8 cellular contexts compared by ENCODE assay signal in genomic region chr15:45458746-45459403, GRCh38.
DNase-seq lines count a peak whose midpoint lies in the region; ATAC-seq and TF ChIP-seq lines count a peak whose summit lies in the region.

No MANE protein-coding gene starts in this region.

- no peaks in the 10 kb centered on the region for H4K20me1 ChIP-seq in KMS-11 (ENCODE audit: insufficient read depth)

- H3K36me3 ChIP-seq in KMS-11 (ENCODE audit: insufficient read depth), result no peaks in the 10 kb centered on the region
- no peaks in the 10 kb centered on the region for H3K36me3 ChIP-seq in SK-N-MC (ENCODE audit: insufficient read depth, low read length)
- no peaks in the 10 kb centered on the region for H3K36me3 ChIP-seq in heart right ventricle

- peaks cover 41% of the 10 kb centered on the region for H3K4me1 Mint-ChIP-seq in Calu3 (ENCODE audit: low read depth, unreplicated experiment)
- peaks cover 42% of the 10 kb centered on the region for H3K4me1 Mint-ChIP-seq in activated naive CD8-positive, alpha-beta T cell (ENCODE audit: low read depth)

- H3K27me3 ChIP-seq in KMS-11 (ENCODE audit: insufficient read depth, low read depth), result no peaks in the 10 kb centered on the region
- H3K27me3 ChIP-seq in heart right ventricle, result no peaks in the 10 kb centered on the region

- H3K4me2 ChIP-seq in KMS-11, result peak overlapping the region; percentile 99

- no peaks in the 10 kb centered on the region for H3K27me3 Mint-ChIP-seq in Calu3 (ENCODE audit: unreplicated experiment)
- H3K27me3 Mint-ChIP-seq in activated naive CD8-positive, alpha-beta T cell, result no peaks in the 10 kb centered on the region

- H3K4me1 ChIP-seq in KMS-11 (ENCODE audit: low read depth, poor library complexity, severe bottlenecking), result peaks cover 38% of the 10 kb centered on the region
- peaks cover 0 to 52% (median 0%) of the 10 kb centered on the region in 9 donors for H3K4me1 ChIP-seq in heart right ventricle

- H3K4me3 Mint-ChIP-seq in Calu3 (ENCODE audit: low read depth, unreplicated experiment), result peak overlapping the region; percentile 54
- peak overlapping the region; percentile 46 for H3K4me3 Mint-ChIP-seq in activated naive CD8-positive, alpha-beta T cell

- CTCF ChIA-PET in Calu3 (lab: Charles Lee), result interaction anchor here (0.7 to 1.6 kb wide), 4 partner anchors 28 to 296 kb away, joined by 3 read pairs; no protein-coding TSS in a partner anchor

- BruUV-seq in Calu3 (replicated peaks; lab: Mats Ljungman, UMichigan), result no TSS peak

- intact Hi-C loops in Calu3 (cut with micrococcal nuclease; ENCODE audit: unreplicated experiment) (loop anchor here (1.0 kb wide), 1 partner anchor 155 kb away; no protein-coding TSS in a partner anchor), heart right ventricle (cut with DNase I) (loop anchor here in 9 of 10 donors (1.0 to 10.0 kb wide), 12 partner anchors 29 to 297 kb away; partner anchors contain the start of gene SLC30A4 (in 1 of the 9))

- 4 to 5% methylated on average over 12 of the region's 12 CpGs for WGBS in heart right ventricle, 2 donors

- TF ChIP-seq CTCF in Calu3 (IDR thresholded peaks at IDR 0.05; ENCODE audit: unreplicated experiment) (peak; percentile 53), KMS-11 (conservative IDR thresholded peaks at IDR 0.05; ENCODE audit: low read depth, low read length) (peak; percentile 79), heart right ventricle (IDR thresholded peaks at IDR 0.05) (peak; percentile 84 to 95 (median 91))

- H3K79me2 ChIP-seq in KMS-11 (ENCODE audit: insufficient read depth, low read depth), result no peaks in the 10 kb centered on the region

- no peak overlapping the region for H3K4me3 ChIP-seq in KMS-11 (IDR thresholded peaks at IDR 0.05; ENCODE audit: insufficient read depth, low read depth, low read length)
- peak overlapping the region; percentile 86 for H3K4me3 ChIP-seq in SK-N-MC
- peak overlapping the region; percentile 12 to 72 (median 52) for H3K4me3 ChIP-seq in heart right ventricle

- H3K36me3 Mint-ChIP-seq in Calu3 (ENCODE audit: insufficient read depth, unreplicated experiment), result peaks cover 32% of the 10 kb centered on the region
- H3K36me3 Mint-ChIP-seq in activated naive CD8-positive, alpha-beta T cell, result no peaks in the 10 kb centered on the region

- H3K27ac Mint-ChIP-seq in Calu3 (ENCODE audit: unreplicated experiment), result no peak overlapping the region
- H3K27ac Mint-ChIP-seq in activated naive CD8-positive, alpha-beta T cell, result no peak overlapping the region

- H3K9me3 ChIP-seq in SK-N-MC (ENCODE audit: low read depth, low read length), result no peaks in the 10 kb centered on the region
- H3K9me3 ChIP-seq in heart right ventricle, result no peaks in the 10 kb centered on the region

- H3K9me3 Mint-ChIP-seq in Calu3 (ENCODE audit: low read depth, unreplicated experiment), result peaks cover 2% of the 10 kb centered on the region
- no peaks in the 10 kb centered on the region for H3K9me3 Mint-ChIP-seq in activated naive CD8-positive, alpha-beta T cell (ENCODE audit: low read depth)

- H3K9ac ChIP-seq in KMS-11 (no peak overlapping the region; the same call in 1 of the 2 replicates), SK-N-MC (ENCODE audit: insufficient read length) (peak overlapping the region; percentile 19)

- H3K27ac ChIP-seq in KMS-11 (no peak overlapping the region; the same call in 1 of the 2 replicates), SK-N-MC (no peak overlapping the region), heart right ventricle (peak overlapping the region in 1 of 10 donors; percentile 70)

- ATAC-seq in heart right ventricle, result peak in 5 of 8 donors; percentile 56 to 78 (median 63)
- ATAC-seq in HG02840 (IDR thresholded peaks at IDR 0.05; ENCODE audit: low FRiP score, unreplicated experiment), result no peak

- DNase-seq in Calu3 (peak; percentile 79), SK-N-MC (ENCODE audit: low read depth, low spot score) (no peak), heart right ventricle (peak; percentile 49 to 74), putamen (ENCODE audit: low spot score) (peak; percentile 82), ureter (ENCODE audit: low spot score) (peak; percentile 79)

- peak overlapping the region; percentile 80; the same call in 1 of the 2 replicates for H2AFZ ChIP-seq in KMS-11 (ENCODE audit: low read depth)
